ENCODE assay signal across 32 cellular contexts in the genomic region with DNA sequence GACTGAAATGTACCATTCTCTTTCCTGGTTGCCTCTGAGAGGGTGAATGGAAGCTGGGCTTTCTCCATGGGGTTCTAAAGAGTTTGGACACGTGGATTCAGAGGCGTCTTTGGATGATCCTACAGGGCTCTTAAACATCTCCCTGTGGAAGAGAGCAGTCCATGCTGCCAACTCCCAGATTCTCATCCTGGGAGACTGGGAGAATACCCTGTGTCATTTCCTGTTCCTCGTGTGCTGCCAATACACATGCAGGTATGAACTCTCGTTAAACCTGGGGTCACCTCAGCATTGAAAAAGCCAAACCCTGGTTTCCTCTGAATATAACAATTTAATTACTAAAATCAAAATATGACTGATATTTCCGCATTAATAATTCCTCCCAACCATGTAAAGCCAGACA.
"Had no signal": no experiment of that assay in that cellular context is flagged by ENCODE, and none has a peak within 500 bp of the region (broad histone marks: within the 10 kb centered on the region; RNA-seq: fewer than 3 reads in every experiment).

No MANE protein-coding gene starts in this region.

- H3K27ac Mint-ChIP-seq: activated naive CD4-positive, alpha-beta T cell treated with anti-CD3 and anti-CD28 coated beads, Interleukin-2, amount 10 ng/mL, durations not matched to agents 7 days and 5 days; activated naive CD8-positive, alpha-beta T cell treated with anti-CD3 and anti-CD28 coated beads, Interleukin-2, amount 10 ng/mL, durations not matched to agents 7 days and 5 days; dendritic cell treated with granulocyte-macrophage colony-stimulating factor and Interleukin-4, amounts not matched to agents 40 ng/mL and 50 ng/mL, for 4 days; endodermal cell; stimulated activated memory B cell treated with anti-CD40 and anti-IgM and Interleukin-4, amounts not matched to agents 10 μg/mL and 1 μg/mL and 100 μg/mL, for 72 hours; T-helper 17 cell had no signal

- H3K27me3 Mint-ChIP-seq: activated naive CD4-positive, alpha-beta T cell treated with anti-CD3 and anti-CD28 coated beads, Interleukin-2, amount 10 ng/mL, durations not matched to agents 7 days and 5 days; activated naive CD8-positive, alpha-beta T cell treated with anti-CD3 and anti-CD28 coated beads, Interleukin-2, amount 10 ng/mL, durations not matched to agents 7 days and 5 days; dendritic cell treated with granulocyte-macrophage colony-stimulating factor and Interleukin-4, amounts not matched to agents 40 ng/mL and 50 ng/mL, for 4 days; naive thymus-derived CD4-positive, alpha-beta T cell; stimulated activated memory B cell treated with anti-CD40 and anti-IgM and Interleukin-4, amounts not matched to agents 10 μg/mL and 1 μg/mL and 100 μg/mL, for 72 hours; T-helper 17 cell had no signal

- H3K36me3 Mint-ChIP-seq: activated naive CD4-positive, alpha-beta T cell treated with anti-CD3 and anti-CD28 coated beads, Interleukin-2, amount 10 ng/mL, durations not matched to agents 7 days and 5 days had no signal

- H3K27ac ChIP-seq: brain microvascular endothelial cell, epithelial cell of prostate, esophagus squamous epithelium, gastrocnemius medialis, left ventricle myocardium inferior, pancreas, psoas muscle, sigmoid colon, stomach, tibial artery, upper lobe of right lung, WERI-Rb-1 had no signal

- H3K9me3 ChIP-seq: esophagus squamous epithelium, gastrocnemius medialis, left ventricle myocardium inferior, pancreas, psoas muscle, stomach, tibial artery, upper lobe of right lung had no signal

- DNase-seq: activated CD4-positive, alpha-beta T cell treated with anti-CD3 and anti-CD28 coated beads for 48 hours; activated CD4-positive, alpha-beta T cell treated with anti-CD3 and anti-CD28 coated beads, Interleukin-2, amount 50 U/mL, for 48 hours; activated CD8-positive, alpha-beta memory T cell treated with anti-CD3 and anti-CD28 coated beads for 24 hours; activated effector memory CD4-positive, alpha-beta T cell treated with Interleukin-2 at 50 U/mL for 16 hours; activated naive CD4-positive, alpha-beta T cell treated with anti-CD3 and anti-CD28 coated beads, Interleukin-2, amount 10 ng/mL, durations not matched to agents 7 days and 5 days; activated naive CD8-positive, alpha-beta T cell treated with anti-CD3 and anti-CD28 coated beads, Interleukin-2, amount 10 ng/mL, durations not matched to agents 7 days and 5 days; amniotic stem cell; brain microvascular endothelial cell; central memory CD4-positive, alpha-beta T cell; endodermal cell; esophagus squamous epithelium; gastrocnemius medialis; glutamatergic neuron; left ventricle myocardium inferior; midbrain; naive thymus-derived CD4-positive, alpha-beta T cell; pancreas; psoas muscle; sigmoid colon; small intestine; stimulated activated CD4-positive, alpha-beta T cell treated with anti-CD3 and anti-CD28 coated beads, Interleukin-4, amount 100 ng/mL, for 4 hours; stimulated activated CD8-positive, alpha-beta memory T cell treated with anti-CD3 and anti-CD28 coated beads, Interleukin-4, amount 100 ng/mL, for 48 hours; stomach; T-helper 17 cell; T1000; tibial artery; upper lobe of right lung; WERI-Rb-1 had no signal

- H3K9me3 Mint-ChIP-seq: activated naive CD4-positive, alpha-beta T cell treated with anti-CD3 and anti-CD28 coated beads, Interleukin-2, amount 10 ng/mL, durations not matched to agents 7 days and 5 days; activated naive CD8-positive, alpha-beta T cell treated with anti-CD3 and anti-CD28 coated beads, Interleukin-2, amount 10 ng/mL, durations not matched to agents 7 days and 5 days; endodermal cell; stimulated activated memory B cell treated with anti-CD40 and anti-IgM and Interleukin-4, amounts not matched to agents 10 μg/mL and 1 μg/mL and 100 μg/mL, for 72 hours had no signal

- H3K27me3 ChIP-seq: brain microvascular endothelial cell, esophagus squamous epithelium, gastrocnemius medialis, pancreas, sigmoid colon, stomach, tibial artery, upper lobe of right lung had no signal

- H3K36me3 ChIP-seq: brain microvascular endothelial cell, esophagus squamous epithelium, gastrocnemius medialis, left ventricle myocardium inferior, pancreas, sigmoid colon, stomach, tibial artery, upper lobe of right lung, WERI-Rb-1 had no signal

- H3K4me1 Mint-ChIP-seq: activated naive CD4-positive, alpha-beta T cell treated with anti-CD3 and anti-CD28 coated beads, Interleukin-2, amount 10 ng/mL, durations not matched to agents 7 days and 5 days; stimulated activated memory B cell treated with anti-CD40 and anti-IgM and Interleukin-4, amounts not matched to agents 10 μg/mL and 1 μg/mL and 100 μg/mL, for 72 hours had no signal

- H3K4me3 Mint-ChIP-seq: activated naive CD4-positive, alpha-beta T cell treated with anti-CD3 and anti-CD28 coated beads, Interleukin-2, amount 10 ng/mL, durations not matched to agents 7 days and 5 days; activated naive CD8-positive, alpha-beta T cell treated with anti-CD3 and anti-CD28 coated beads, Interleukin-2, amount 10 ng/mL, durations not matched to agents 7 days and 5 days; dendritic cell treated with granulocyte-macrophage colony-stimulating factor and Interleukin-4, amounts not matched to agents 40 ng/mL and 50 ng/mL, for 4 days; endodermal cell; naive thymus-derived CD4-positive, alpha-beta T cell; stimulated activated memory B cell treated with anti-CD40 and anti-IgM and Interleukin-4, amounts not matched to agents 10 μg/mL and 1 μg/mL and 100 μg/mL, for 72 hours; T-helper 17 cell had no signal

- H3K4me3 ChIP-seq: esophagus squamous epithelium, gastrocnemius medialis, left ventricle myocardium inferior, pancreas, psoas muscle, sigmoid colon, stomach, tibial artery, upper lobe of right lung had no signal

- H3K4me1 ChIP-seq: esophagus squamous epithelium, gastrocnemius medialis, left ventricle myocardium inferior, pancreas, psoas muscle, sigmoid colon, stomach, tibial artery, upper lobe of right lung had no signal

- ATAC-seq: activated CD4-positive, CD25-positive, alpha-beta regulatory T cell treated with anti-CD3 and anti-CD28 coated beads, Interleukin-2, amount 50 U/mL, for 24 hours; gastrocnemius medialis; naive thymus-derived CD4-positive, alpha-beta T cell; pancreas; psoas muscle; stimulated activated memory B cell treated with anti-CD40 and anti-IgM and Interleukin-4, amounts not matched to agents 10 μg/mL and 1 μg/mL and 100 μg/mL, for 72 hours; T-helper 17 cell; upper lobe of right lung had no signal
